ENCODE assay signal across 12 cellular contexts in genomic region chr7:50166997-50167961, GRCh38.
DNase-seq lines count a peak whose midpoint lies in the region; ATAC-seq and TF ChIP-seq lines count a peak whose summit lies in the region.
"Had no signal": no experiment of that assay in that cellular context is flagged by ENCODE, and none has a peak within 500 bp of the region (broad histone marks: within the 10 kb centered on the region; RNA-seq: fewer than 3 reads in every experiment).

No MANE protein-coding gene starts in this region.

- intact Hi-C loops in thyroid gland (cut with DNase I) = no loop called here

- no peak overlapping the region for H3K4me3 ChIP-seq in GM23248
- H3K4me3 ChIP-seq in thyroid gland (replicated peaks in 1 of 3) = no peak overlapping the region
- H3K4me3 ChIP-seq: pancreas had no signal

- no peaks in the 10 kb centered on the region for H3K36me3 Mint-ChIP-seq in activated naive CD4-positive, alpha-beta T cell treated with anti-CD3 and anti-CD28 coated beads, Interleukin-2, amount 10 ng/mL, durations not matched to agents 7 days and 5 days
- no peaks in the 10 kb centered on the region for H3K36me3 Mint-ChIP-seq in activated T-cell treated with anti-CD3 and anti-CD28 coated beads, Interleukin-2, amount 50 U/mL, for 24 hours (ENCODE audit: low read depth)

- no peak overlapping the region for H3K9ac ChIP-seq in GM23248

- H3K27ac Mint-ChIP-seq in activated naive CD4-positive, alpha-beta T cell treated with anti-CD3 and anti-CD28 coated beads, Interleukin-2, amount 10 ng/mL, durations not matched to agents 7 days and 5 days = peak overlapping the region; percentile 79
- H3K27ac Mint-ChIP-seq in activated T-cell treated with anti-CD3 and anti-CD28 coated beads, Interleukin-2, amount 50 U/mL, for 24 hours = peak overlapping the region; percentile 88

- no peak overlapping the region for H3K4me2 ChIP-seq in GM23248 (ENCODE audit: unreplicated experiment)

- in situ Hi-C loops in GM23248 (cut with MboI) = no loop called here

- CTCF ChIA-PET in activated naive CD4-positive, alpha-beta T cell treated with anti-CD3 and anti-CD28 coated beads, Interleukin-2, amount 10 ng/mL, durations not matched to agents 7 days and 5 days (lab: Charles Lee) = no interaction called here

- H4K20me1 ChIP-seq in GM23248 (ENCODE audit: insufficient read depth) = no peaks in the 10 kb centered on the region

- H3K4me3 Mint-ChIP-seq in activated naive CD4-positive, alpha-beta T cell treated with anti-CD3 and anti-CD28 coated beads, Interleukin-2, amount 10 ng/mL, durations not matched to agents 7 days and 5 days = no peak overlapping the region
- no peak overlapping the region for H3K4me3 Mint-ChIP-seq in activated T-cell treated with anti-CD3 and anti-CD28 coated beads, Interleukin-2, amount 50 U/mL, for 24 hours

- TF ChIP-seq POLR2A in thyroid gland (IDR thresholded peaks at IDR 0.05) = no peak

- no peaks in the 10 kb centered on the region for H3K27me3 ChIP-seq in GM23248 (replicated peaks; ENCODE audit: insufficient read depth)
- no peaks in the 10 kb centered on the region for H3K27me3 ChIP-seq in thyroid gland
- H3K27me3 ChIP-seq: pancreas had no signal

- H3K79me2 ChIP-seq in GM23248 (ENCODE audit: insufficient read depth) = no peaks in the 10 kb centered on the region

- H3K36me3 ChIP-seq in GM23248 (ENCODE audit: low read depth) (no peaks in the 10 kb centered on the region), thyroid gland (no peaks in the 10 kb centered on the region)
- H3K36me3 ChIP-seq: pancreas had no signal

- no peaks in the 10 kb centered on the region for H3F3A ChIP-seq in GM23248 (ENCODE audit: insufficient read depth)

- H3K9me3 ChIP-seq in GM23248 (ENCODE audit: low read depth) = no peaks in the 10 kb centered on the region
- H3K9me3 ChIP-seq in thyroid gland = no peaks in the 10 kb centered on the region
- H3K9me3 ChIP-seq: pancreas had no signal

- no peaks in the 10 kb centered on the region for H3K9me3 Mint-ChIP-seq in activated naive CD4-positive, alpha-beta T cell treated with anti-CD3 and anti-CD28 coated beads, Interleukin-2, amount 10 ng/mL, durations not matched to agents 7 days and 5 days
- no peaks in the 10 kb centered on the region for H3K9me3 Mint-ChIP-seq in activated T-cell treated with anti-CD3 and anti-CD28 coated beads, Interleukin-2, amount 50 U/mL, for 24 hours

- peaks cover 21% of the 10 kb centered on the region for H3K27me3 Mint-ChIP-seq in activated naive CD4-positive, alpha-beta T cell treated with anti-CD3 and anti-CD28 coated beads, Interleukin-2, amount 10 ng/mL, durations not matched to agents 7 days and 5 days
- no peaks in the 10 kb centered on the region for H3K27me3 Mint-ChIP-seq in activated T-cell treated with anti-CD3 and anti-CD28 coated beads, Interleukin-2, amount 50 U/mL, for 24 hours

- peak; percentile 73 for ATAC-seq in HG03108 (IDR thresholded peaks at IDR 0.05; ENCODE audit: unreplicated experiment)
- ATAC-seq in GM21619 (IDR thresholded peaks at IDR 0.05; ENCODE audit: unreplicated experiment) = no peak
- ATAC-seq: left colon, pancreas had no signal

- H3K27ac ChIP-seq in GM23248 (no peak overlapping the region), thyroid gland (no peak overlapping the region)
- H3K27ac ChIP-seq: pancreas, RWPE1 had no signal

- TF ChIP-seq CTCF in thyroid gland (IDR thresholded peaks at IDR 0.05) = no peak

- peak; percentile 47 for DNase-seq in activated naive CD4-positive, alpha-beta T cell treated with anti-CD3 and anti-CD28 coated beads, Interleukin-2, amount 10 ng/mL, durations not matched to agents 7 days and 5 days
- DNase-seq in activated naive CD4-positive, alpha-beta T cell treated with Interleukin-2 at 50 U/mL for 16 hours = no peak
- DNase-seq in activated T-cell treated with anti-CD3 and anti-CD28 coated beads, Interleukin-2, amount 50 U/mL, for 24 hours = no peak
- DNase-seq in GM23248 (no peak), NCI-H1048 (lab: John Stamatoyannopoulos, UW) (no peak), thyroid gland (no peak)
- DNase-seq: left colon, NCI-H1417, pancreas had no signal

- no peak overlapping the region for H2AFZ ChIP-seq in GM23248

- no peaks in the 10 kb centered on the region for H3K9me2 ChIP-seq in GM23248 (ENCODE audit: insufficient read depth)

- 26 to 34% methylated on average over 10 to 12 of the region's 13 CpGs for WGBS in GM23248 (ENCODE audit: low coverage in 1 of 2, low lambda C conversion rate in 2 of 2, missing lambda C conversion rate in 2 of 2), 2 experiments
- 63 to 64% methylated on average over 11 to 13 of the region's 13 CpGs for WGBS in thyroid gland, 2 donors

- peaks cover 61% of the 10 kb centered on the region for H3K4me1 Mint-ChIP-seq in activated naive CD4-positive, alpha-beta T cell treated with anti-CD3 and anti-CD28 coated beads, Interleukin-2, amount 10 ng/mL, durations not matched to agents 7 days and 5 days
- H3K4me1 Mint-ChIP-seq in activated T-cell treated with anti-CD3 and anti-CD28 coated beads, Interleukin-2, amount 50 U/mL, for 24 hours (ENCODE audit: low read depth) = peaks cover 46% of the 10 kb centered on the region

- no peaks in the 10 kb centered on the region for H3K4me1 ChIP-seq in GM23248 (ENCODE audit: insufficient read depth)
- no peaks in the 10 kb centered on the region for H3K4me1 ChIP-seq in thyroid gland
- H3K4me1 ChIP-seq: pancreas had no signal
